Comparison of ENCODE assay signal across 14 cellular contexts in genomic region chr15:49875392-49875791, GRCh38.
DNase-seq lines count a peak whose midpoint lies in the region; ATAC-seq and TF ChIP-seq lines count a peak whose summit lies in the region.
"Had no signal": no experiment of that assay in that cellular context is flagged by ENCODE, and none has a peak within 500 bp of the region (broad histone marks: within the 10 kb centered on the region; RNA-seq: fewer than 3 reads in every experiment).

No MANE protein-coding gene starts in this region.

- ATAC-seq in Right ventricle myocardium superior (ENCODE audit: poor library complexity): no peak
- ATAC-seq in natural killer cell: no peak
- ATAC-seq: lower lobe of right lung had no signal

- intact Hi-C loops in left ventricle myocardium inferior (cut with micrococcal nuclease) (no loop called here), Right ventricle myocardium superior (cut with DNase I) (loop anchor here (10.0 kb wide), 1 partner anchor 179 kb away; no protein-coding TSS in a partner anchor), uterus (cut with DNase I; ENCODE audit: low total_unique reads) (no loop called here), natural killer cell (cut with micrococcal nuclease) (no loop called here), colonic mucosa (cut with DNase I) (loop anchor here (5.0 kb wide), 1 partner anchor 127 kb away; no protein-coding TSS in a partner anchor)

- H3K27me3 ChIP-seq in left ventricle myocardium inferior (ENCODE audit: low read depth) (no peaks in the 10 kb centered on the region), uterus (no peaks in the 10 kb centered on the region), colonic mucosa (no peaks in the 10 kb centered on the region)

- no peak overlapping the region for H3K4me3 Mint-ChIP-seq in natural killer cell

- H3K27ac ChIP-seq in left ventricle myocardium inferior (replicated peaks) (peak overlapping the region; percentile 83), uterus (peak overlapping the region; percentile 94 to 97), colonic mucosa (no peak overlapping the region)

- H3K36me3 ChIP-seq in left ventricle myocardium inferior: no peaks in the 10 kb centered on the region
- no peaks in the 10 kb centered on the region for H3K36me3 ChIP-seq in uterus
- H3K36me3 ChIP-seq in colonic mucosa: no peaks in the 10 kb centered on the region
- H3K36me3 ChIP-seq: lower lobe of right lung had no signal

- H3K4me3 ChIP-seq in left ventricle myocardium inferior (peak overlapping the region; percentile 26), fibroblast of mammary gland (ENCODE audit: control insufficient read depth, low read depth, low read length) (no peak overlapping the region), uterus (no peak overlapping the region), colonic mucosa (no peak overlapping the region)
- H3K4me3 ChIP-seq: lower lobe of right lung had no signal

- no peaks in the 10 kb centered on the region for H3K27me3 Mint-ChIP-seq in natural killer cell (ENCODE audit: low read depth in 2 of 2)

- peaks cover 5 to 8% of the 10 kb centered on the region in 2 donors for H3K4me1 Mint-ChIP-seq in natural killer cell

- no peak overlapping the region for H3K27ac Mint-ChIP-seq in natural killer cell

- no peak overlapping the region for H3K9ac ChIP-seq in colonic mucosa (ENCODE audit: low read depth in 2 of 2, low read length in 2 of 2)

- no peaks in the 10 kb centered on the region for H3K9me3 Mint-ChIP-seq in natural killer cell

- TF ChIP-seq CTCF in left ventricle myocardium inferior (IDR thresholded peaks at IDR 0.05; ENCODE audit: borderline replicate concordance): no peak
- peak; percentile 4 for TF ChIP-seq CTCF in fibroblast of mammary gland (conservative IDR thresholded peaks at IDR 0.05; ENCODE audit: control insufficient read depth, insufficient read depth, low read depth, low read length)
- TF ChIP-seq CTCF in uterus (IDR thresholded peaks at IDR 0.05): peak in 1 of 4 experiments; percentile 8
- no peak for TF ChIP-seq CTCF in natural killer cell (IDR thresholded peaks at IDR 0.05)
- no peak for TF ChIP-seq CTCF in colonic mucosa (IDR thresholded peaks at IDR 0.05)

- H3K9me3 ChIP-seq in left ventricle myocardium inferior (replicated peaks): no peaks in the 10 kb centered on the region
- no peaks in the 10 kb centered on the region for H3K9me3 ChIP-seq in uterus
- H3K9me3 ChIP-seq in colonic mucosa: no peaks in the 10 kb centered on the region
- H3K9me3 ChIP-seq: lower lobe of right lung had no signal

- H3K4me1 ChIP-seq in left ventricle myocardium inferior (peaks cover 28% of the 10 kb centered on the region), uterus (peaks cover 0 to 23% of the 10 kb centered on the region in 2 donors), colonic mucosa (peaks cover 6% of the 10 kb centered on the region)
- H3K4me1 ChIP-seq: lower lobe of right lung had no signal

- peaks cover 31% of the 10 kb centered on the region for H3K36me3 Mint-ChIP-seq in natural killer cell

- TF ChIP-seq POLR2A in uterus (IDR thresholded peaks at IDR 0.05): no peak

- no peak for DNase-seq in left ventricle myocardium inferior
- no peak for DNase-seq in Right ventricle myocardium superior
- peak; percentile 9 for DNase-seq in NCI-H69 (lab: John Stamatoyannopoulos, UW)
- no peak for DNase-seq in fibroblast of mammary gland (ENCODE audit: low read depth)
- no peak for DNase-seq in uterus
- no peak for DNase-seq in natural killer cell
- no peak for DNase-seq in colonic mucosa
- DNase-seq in C1 segment of cervical spinal cord (lab: John Stamatoyannopoulos, UW): no peak
- DNase-seq: activated CD4-positive, alpha-beta T cell treated with anti-CD3 and anti-CD28 coated beads for 48 hours; activated effector memory CD4-positive, alpha-beta T cell treated with anti-CD3 and anti-CD28 coated beads, Interleukin-2, amount 50 U/mL, for 16 hours; foreskin melanocyte; GF-D8; lower lobe of right lung; NCI-H2029 treated with DMSO at 0.1 percent for 48 hours had no signal

Comparison
In these comparisons a context has a peak if more than half of its experiments do, and no peak if none do; other contexts are left out.
1. intact Hi-C loops: an anchor here in Right ventricle myocardium superior (10.0 kb wide) and colonic mucosa (5.0 kb wide); none called in left ventricle myocardium inferior, uterus and natural killer cell.